8 cellular contexts compared by ENCODE assay signal in genomic region chr11:65888163-65888814, GRCh38. TPM values are rescaled to one million over a fixed set of nuclear protein-coding genes. Genes with fewer than 3 reads are reported as not detected.
DNase-seq lines count a peak whose midpoint lies in the region; ATAC-seq, FAIRE-seq and TF ChIP-seq lines count a peak whose summit lies in the region.

TSS of gene FIBP (minus strand) at chr11:65888471. CDS start at chr11:65888418, 53 bp downstream.

- peak within 1 kb of the TSS; percentile 98 for H3K27ac Mint-ChIP-seq in astrocyte (ENCODE audit: unreplicated experiment)

- H3K4me1 ChIP-seq in astrocyte (ENCODE audit: insufficient read depth, low read length) (peaks cover 59% of the 10 kb centered on the region), aorta (ENCODE audit: control insufficient read depth in 1 of 2, insufficient read depth in 2 of 2, low read length in 2 of 2) (peaks cover 0 to 3% of the 10 kb centered on the region in 2 donors)

- H3K9me3 Mint-ChIP-seq in astrocyte (ENCODE audit: unreplicated experiment): no peaks in the 10 kb centered on the region

- H3K4me3 Mint-ChIP-seq in astrocyte (ENCODE audit: unreplicated experiment): peak within 1 kb of the TSS; percentile 97

- H3K27me3 ChIP-seq in astrocyte (ENCODE audit: insufficient read depth, low read length): no peaks in the 10 kb centered on the region
- peaks cover 0 to 5% of the 10 kb centered on the region in 2 donors for H3K27me3 ChIP-seq in aorta (ENCODE audit: control insufficient read depth in 1 of 2, insufficient read depth in 2 of 2, low read length in 1 of 2)

- intact Hi-C loops in aorta (cut with DNase I): loop anchor here (2.0 to 10.0 kb wide), 4 partner anchors 31 to 137 kb away; partner anchors contain the start of genes BANF1 (in 1 of the 2), C11orf68 (in 1 of the 2), CATSPER1 (in 1 of the 2) and DRAP1 (in 1 of the 2)

- peak; percentile 44 for ATAC-seq in HG02938 (IDR thresholded peaks at IDR 0.05; ENCODE audit: unreplicated experiment)
- ATAC-seq in aorta (ENCODE audit: low FRiP score): peak; percentile 90

- TF ChIP-seq CTCF in GM12875 (IDR thresholded peaks at IDR 0.05; ENCODE audit: borderline replicate concordance, insufficient read depth, low read depth, low read length) (peak; percentile 87), astrocyte (IDR thresholded peaks at IDR 0.05; ENCODE audit: insufficient read depth, low read depth, low read length) (peak; percentile 40)

- DNase-seq in NCI-H2029 treated with DMSO at 0.1 percent for 48 hours (lab: John Stamatoyannopoulos, UW): peak; percentile 81
- DNase-seq in T-helper 22 cell (ENCODE audit: low read depth): peak; percentile 96
- peak; percentile 92 for DNase-seq in astrocyte (ENCODE audit: low read depth)
- DNase-seq in hepatic stellate cell (ENCODE audit: low spot score): peak; percentile 98
- peak; percentile 85 for DNase-seq in renal cortical epithelial cell (ENCODE audit: low read depth)
- peak; percentile 99 for DNase-seq in aorta

- peak within 1 kb of the TSS; percentile 95 for H2AFZ ChIP-seq in astrocyte (ENCODE audit: low read depth, low read length)

- H3K79me2 ChIP-seq in astrocyte (ENCODE audit: insufficient read depth, low read length): peaks cover 58% of the 10 kb centered on the region

- H4K20me1 ChIP-seq in astrocyte (ENCODE audit: insufficient read depth, low read length): peaks cover 61% of the 10 kb centered on the region

- peaks cover 15% of the 10 kb centered on the region for H3K36me3 ChIP-seq in astrocyte (ENCODE audit: insufficient read depth, low read length)
- H3K36me3 ChIP-seq in aorta (ENCODE audit: control insufficient read depth in 1 of 2, insufficient read depth in 2 of 2, low read length in 1 of 2): peaks cover 0 to 2% of the 10 kb centered on the region in 2 donors

- peak within 1 kb of the TSS; percentile 99 for H3K4me2 ChIP-seq in astrocyte (ENCODE audit: low read length)

- peaks cover 14% of the 10 kb centered on the region for H3K36me3 Mint-ChIP-seq in astrocyte (ENCODE audit: low read depth, unreplicated experiment)

- H3K9ac ChIP-seq in astrocyte (ENCODE audit: low read length): peak within 1 kb of the TSS; percentile 87

- FAIRE-seq in astrocyte (lab: Jason Lieb, UNC): no peak

- 0% methylated on average over 48 to 57 of the region's 57 CpGs for WGBS in aorta, 2 donors

- H3K27ac ChIP-seq in astrocyte (ENCODE audit: low read depth, low read length): peak within 1 kb of the TSS; percentile 85
- peak within 1 kb of the TSS; percentile 88 to 97 for H3K27ac ChIP-seq in aorta (ENCODE audit: low read depth in 1 of 2, low read length in 2 of 2)

- H3K4me3 ChIP-seq in GM12875 (ENCODE audit: low read depth, low read length) (peak within 1 kb of the TSS; percentile 90), astrocyte (ENCODE audit: insufficient read depth, low read depth, low read length) (peak within 1 kb of the TSS; percentile 87), aorta (ENCODE audit: low read length in 2 of 2) (peak within 1 kb of the TSS; percentile 25 to 57)

- H3K9me3 ChIP-seq in astrocyte (ENCODE audit: insufficient read depth, low read depth, low read length) (no peaks in the 10 kb centered on the region), aorta (ENCODE audit: control insufficient read depth, low read length) (no peaks in the 10 kb centered on the region)

- H3K27me3 Mint-ChIP-seq in astrocyte (ENCODE audit: low read depth, unreplicated experiment): no peaks in the 10 kb centered on the region

- peaks cover 30% of the 10 kb centered on the region for H3K4me1 Mint-ChIP-seq in astrocyte (ENCODE audit: low read depth, unreplicated experiment)

RNA-seq across cellular contexts. Expression of gene FIBP, which starts in this region (rescaled TPM):
- 67.4 and 68.7 TPM in 2 replicates for total RNA-seq in astrocyte
- 96.8 and 192 TPM in 2 replicates for total RNA-seq in renal cortical epithelial cell
- 10 to 100 TPM; 40.2 to 47.7 TPM for total RNA-seq in aorta
- polyA plus RNA-seq in aorta: 10 to 100 TPM; 57.2 to 73.1 TPM

Comparison
In these comparisons a context has a peak if more than half of its experiments do, and no peak if none do; other contexts are left out.
1. Peak in every context shown above with its lines: DNase-seq, ATAC-seq, H3K4me3 ChIP-seq and H3K27ac ChIP-seq.